8 cellular contexts compared by ENCODE assay signal in genomic region chr2:70767699-70768584, GRCh38. TPM values are rescaled to one million over a fixed set of nuclear protein-coding genes. Genes with fewer than 3 reads are reported as not detected.
DNase-seq lines count a peak whose midpoint lies in the region; ATAC-seq and TF ChIP-seq lines count a peak whose summit lies in the region.

ADD2 (minus strand) TSS chr2:70768200; CDS start chr2:70706408, 61,792 bp downstream.

- peaks cover 30% of the 10 kb centered on the region for H3K27me3 Mint-ChIP-seq in activated CD8-positive, alpha-beta T cell treated with anti-CD3 and anti-CD28 coated beads for 36 hours
- peaks cover 0 to 62% (median 19%) of the 10 kb centered on the region in 5 donors for H3K27me3 Mint-ChIP-seq in naive thymus-derived CD4-positive, alpha-beta T cell

- no peaks in the 10 kb centered on the region for H3K36me3 Mint-ChIP-seq in activated CD8-positive, alpha-beta T cell treated with anti-CD3 and anti-CD28 coated beads for 36 hours (ENCODE audit: low read depth)
- H3K36me3 Mint-ChIP-seq in naive thymus-derived CD4-positive, alpha-beta T cell = peaks cover 0 to 3% (median 0%) of the 10 kb centered on the region in 5 donors

- H3K4me3 ChIP-seq in naive thymus-derived CD4-positive, alpha-beta T cell (ENCODE audit: low read length) = peak within 1 kb of the TSS; percentile 73

- H3K4me1 ChIP-seq in naive thymus-derived CD4-positive, alpha-beta T cell (ENCODE audit: control insufficient read depth in 2 of 2, insufficient read depth in 2 of 2, low read length in 2 of 2) = peaks cover 5 to 7% of the 10 kb centered on the region in 2 donors

- H3K4me3 Mint-ChIP-seq in activated CD8-positive, alpha-beta T cell treated with anti-CD3 and anti-CD28 coated beads for 36 hours = peak within 1 kb of the TSS; percentile 85
- peak within 1 kb of the TSS; percentile 76 to 96 (median 90) for H3K4me3 Mint-ChIP-seq in naive thymus-derived CD4-positive, alpha-beta T cell

- peaks cover 0 to 3% of the 10 kb centered on the region in 2 donors for H3K27me3 ChIP-seq in naive thymus-derived CD4-positive, alpha-beta T cell (ENCODE audit: control insufficient read depth in 2 of 2, insufficient read depth in 2 of 2, low read length in 2 of 2)

- H3K9me3 ChIP-seq in naive thymus-derived CD4-positive, alpha-beta T cell (ENCODE audit: control insufficient read depth in 2 of 3, low read length in 3 of 3) = no peaks in the 10 kb centered on the region

- H3K4me1 Mint-ChIP-seq in activated CD8-positive, alpha-beta T cell treated with anti-CD3 and anti-CD28 coated beads for 36 hours (ENCODE audit: low read depth) = peaks cover 9% of the 10 kb centered on the region
- H3K4me1 Mint-ChIP-seq in naive thymus-derived CD4-positive, alpha-beta T cell = peaks cover 14 to 38% (median 20%) of the 10 kb centered on the region in 7 donors

- no peaks in the 10 kb centered on the region for H3K9me3 Mint-ChIP-seq in activated CD8-positive, alpha-beta T cell treated with anti-CD3 and anti-CD28 coated beads for 36 hours
- peaks cover 0 to 2% (median 0%) of the 10 kb centered on the region in 11 donors for H3K9me3 Mint-ChIP-seq in naive thymus-derived CD4-positive, alpha-beta T cell

- intact Hi-C loops in activated CD8-positive, alpha-beta T cell treated with anti-CD3 and anti-CD28 coated beads for 36 hours (cut with micrococcal nuclease) = no loop called here
- intact Hi-C loops in naive thymus-derived CD4-positive, alpha-beta T cell (cut with micrococcal nuclease) = loop anchor here (1.0 to 5.0 kb wide), 4 partner anchors 111 to 466 kb away; partner anchors contain the start of genes FAM136A (in 1 of the 2) and TGFA (in 1 of the 2)

- peak within 1 kb of the TSS; percentile 84 for H3K27ac Mint-ChIP-seq in activated CD8-positive, alpha-beta T cell treated with anti-CD3 and anti-CD28 coated beads for 36 hours
- H3K27ac Mint-ChIP-seq in naive thymus-derived CD4-positive, alpha-beta T cell = peak within 1 kb of the TSS; percentile 25 to 92 (median 63)

- TF ChIP-seq CTCF in GM12873 (IDR thresholded peaks at IDR 0.05; ENCODE audit: insufficient read depth, low read depth, low read length, missing control alignments) = peak; percentile 34
- peak; percentile 44 for TF ChIP-seq CTCF in activated CD8-positive, alpha-beta T cell treated with anti-CD3 and anti-CD28 coated beads for 36 hours (IDR thresholded peaks at IDR 0.05)

- H3K27ac ChIP-seq in naive thymus-derived CD4-positive, alpha-beta T cell (ENCODE audit: low read depth, low read length) = peak within 1 kb of the TSS; percentile 46
- H3K27ac ChIP-seq in substantia nigra (ENCODE audit: low read depth, low read length, poor library complexity, severe bottlenecking) = no peak within 1 kb of the TSS

- CTCF ChIA-PET in activated CD8-positive, alpha-beta T cell treated with anti-CD3 and anti-CD28 coated beads for 36 hours (lab: Charles Lee) = interaction anchor here (0.6 to 2.7 kb wide), 21 partner anchors 10 to 564 kb away, joined by 3 to 17 read pairs (median 4); partner anchors contain the start of genes FIGLA and ZNF638
- CTCF ChIA-PET in naive thymus-derived CD4-positive, alpha-beta T cell (lab: Charles Lee) = interaction anchor here (0.6 to 3.0 kb wide), 13 partner anchors 9 to 634 kb away, joined by 3 to 26 read pairs (median 3); no protein-coding TSS in a partner anchor

- POLR2A ChIA-PET in activated CD8-positive, alpha-beta T cell treated with anti-CD3 and anti-CD28 coated beads for 36 hours (lab: Charles Lee) = interaction anchor here (0.6 to 1.5 kb wide), 5 partner anchors 12 to 111 kb away, joined by 3 to 6 read pairs (median 4); no protein-coding TSS in a partner anchor
- POLR2A ChIA-PET in naive thymus-derived CD4-positive, alpha-beta T cell (lab: Charles Lee) = interaction anchor here (0.6 to 1.5 kb wide), 2 partner anchors 111 to 124 kb away, joined by 4 to 8 read pairs; no protein-coding TSS in a partner anchor

- DNase-seq in NCI-H2107 (lab: John Stamatoyannopoulos, UW) (peak; percentile 28), epidermal melanocyte (ENCODE audit: insufficient read length, low spot score) (peak; percentile 30), substantia nigra (lab: John Stamatoyannopoulos, UW) (peak in 26 of 49 donors; percentile 2 to 78 (median 26))
- peak; percentile 79 for DNase-seq in activated CD8-positive, alpha-beta T cell treated with anti-CD3 and anti-CD28 coated beads for 36 hours
- peak; percentile 11 to 53 (median 40) for DNase-seq in naive thymus-derived CD4-positive, alpha-beta T cell

- ATAC-seq in activated CD8-positive, alpha-beta T cell treated with anti-CD3 and anti-CD28 coated beads for 36 hours = peak; percentile 80
- peak; percentile 82 for ATAC-seq in naive thymus-derived CD4-positive, alpha-beta T cell
- ATAC-seq in HG03159 (IDR thresholded peaks at IDR 0.05; ENCODE audit: unreplicated experiment) (no peak), GM21367 (IDR thresholded peaks at IDR 0.05; ENCODE audit: unreplicated experiment) (no peak)

- no peaks in the 10 kb centered on the region for H3K36me3 ChIP-seq in naive thymus-derived CD4-positive, alpha-beta T cell (ENCODE audit: control insufficient read depth in 2 of 3, insufficient read depth in 3 of 3, low read length in 3 of 3)

RNA-seq across cellular contexts. Expression of gene ADD2, which starts in this region (rescaled TPM):
- 10 to 100 TPM; 24.5 to 26.3 TPM for total RNA-seq in activated CD8-positive, alpha-beta T cell treated with anti-CD3 and anti-CD28 coated beads for 36 hours
- 10 to 100 TPM in 1 of 5 experiments, 1 to 10 TPM in 4; 5.8 to 18.8 (median 7.7) TPM for total RNA-seq in naive thymus-derived CD4-positive, alpha-beta T cell
- 1 to 10 TPM; 1.8 to 5.3 TPM for polyA plus RNA-seq in naive thymus-derived CD4-positive, alpha-beta T cell

Comparison
In these comparisons a context has a peak if more than half of its experiments do, and no peak if none do; other contexts are left out.
1. DNase-seq: peak in every context shown above with its lines; median percentile 79 in activated CD8-positive, alpha-beta T cell treated with anti-CD3 and anti-CD28 coated beads for 36 hours; 40 in naive thymus-derived CD4-positive, alpha-beta T cell; 30 in epidermal melanocyte; 28 in NCI-H2107; 26 in substantia nigra.
2. ATAC-seq: peak in activated CD8-positive, alpha-beta T cell treated with anti-CD3 and anti-CD28 coated beads for 36 hours (single experiment) and naive thymus-derived CD4-positive, alpha-beta T cell (single experiment); none in HG03159 (single experiment) and GM21367 (single experiment).